In the genomic region with DNA sequence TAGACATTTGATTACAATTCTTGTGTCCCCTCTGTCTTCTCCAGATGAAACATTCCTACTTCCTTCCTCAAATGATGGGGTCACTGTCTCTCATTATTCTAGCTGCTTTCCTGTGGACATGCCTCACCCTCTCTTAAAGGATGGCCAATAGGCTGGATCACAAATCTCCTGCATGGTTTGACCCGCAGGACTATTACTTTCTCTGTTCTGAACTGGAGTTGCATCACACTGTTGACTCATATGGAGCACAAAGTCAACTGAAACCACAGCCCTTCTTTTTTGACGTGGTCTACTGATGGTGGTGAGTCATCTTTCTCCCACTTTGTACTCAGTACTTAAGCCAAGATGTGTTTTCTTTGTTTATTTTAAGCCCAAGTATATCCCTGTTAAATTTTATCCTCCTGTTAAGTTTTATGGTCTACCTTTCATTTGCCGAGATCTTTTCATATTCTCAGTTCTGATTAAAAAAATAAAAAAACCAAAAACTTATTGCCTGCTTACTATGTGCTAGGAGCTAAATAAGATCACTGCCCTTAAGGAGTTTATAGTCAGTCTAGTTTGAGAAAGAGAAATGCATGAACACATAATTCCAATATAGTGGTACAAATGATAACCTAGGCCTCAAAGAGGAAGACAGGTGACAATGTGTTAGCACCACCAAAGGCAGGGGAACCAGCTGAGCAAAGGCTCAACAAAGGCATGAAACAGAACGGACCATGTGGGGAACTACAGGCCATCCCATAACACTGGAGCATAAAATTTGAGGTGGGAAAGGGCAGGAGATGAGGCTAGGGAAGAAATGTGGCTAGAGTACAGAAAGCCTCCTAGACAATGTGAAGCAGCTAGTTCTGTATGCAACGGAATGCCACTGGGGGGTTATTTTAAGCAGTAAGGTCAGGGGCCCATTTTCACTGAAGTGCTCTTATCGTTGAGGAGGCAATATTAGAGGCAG, we compare ENCODE assay signal across 1 cellular context.
TF ChIP-seq lines count a peak whose summit lies in the region.

No MANE protein-coding gene starts in this region.

TF ChIP-seq in HepG2, 621 proteins besides CTCF, POLR2A, EP300 and RAD21 (continued from another document and continues in another):
- TF ChIP-seq, protein P1, sequence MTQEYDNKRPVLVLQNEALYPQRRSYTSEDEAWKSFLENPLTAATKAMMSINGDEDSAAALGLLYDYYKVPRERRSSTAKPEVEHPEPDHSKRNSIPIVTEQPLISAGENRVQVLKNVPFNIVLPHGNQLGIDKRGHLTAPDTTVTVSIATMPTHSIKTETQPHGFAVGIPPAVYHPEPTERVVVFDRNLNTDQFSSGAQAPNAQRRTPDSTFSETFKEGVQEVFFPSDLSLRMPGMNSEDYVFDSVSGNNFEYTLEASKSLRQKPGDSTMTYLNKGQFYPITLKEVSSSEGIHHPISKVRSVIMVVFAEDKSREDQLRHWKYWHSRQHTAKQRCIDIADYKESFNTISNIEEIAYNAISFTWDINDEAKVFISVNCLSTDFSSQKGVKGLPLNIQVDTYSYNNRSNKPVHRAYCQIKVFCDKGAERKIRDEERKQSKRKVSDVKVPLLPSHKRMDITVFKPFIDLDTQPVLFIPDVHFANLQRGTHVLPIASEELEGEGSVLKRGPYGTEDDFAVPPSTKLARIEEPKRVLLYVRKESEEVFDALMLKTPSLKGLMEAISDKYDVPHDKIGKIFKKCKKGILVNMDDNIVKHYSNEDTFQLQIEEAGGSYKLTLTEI (CRISPR knock-in tag; conservative IDR thresholded peaks at IDR 0.05) = no peak
- TF ChIP-seq PHF21A (CRISPR knock-in tag; IDR thresholded peaks at IDR 0.05) (peak; percentile 99), JUN (CRISPR knock-in tag; IDR thresholded peaks at IDR 0.05) (peak; percentile 100), SOX6 (IDR thresholded peaks at IDR 0.05) (no peak), SOX6 (CRISPR knock-in tag; IDR thresholded peaks at IDR 0.05) (peak; percentile 98), ZKSCAN5 (CRISPR knock-in tag; IDR thresholded peaks at IDR 0.05) (no peak), ZNF468 (CRISPR knock-in tag; IDR thresholded peaks at IDR 0.05) (no peak), ZNF501 (CRISPR knock-in tag; IDR thresholded peaks at IDR 0.05) (no peak), ZNF160 (CRISPR knock-in tag; IDR thresholded peaks at IDR 0.05) (peak; percentile 74; the same call in 1 of the 2 replicates), ERF (CRISPR knock-in tag; IDR thresholded peaks at IDR 0.05) (peak; percentile 91), ZNF772 (CRISPR knock-in tag; IDR thresholded peaks at IDR 0.05) (peak; percentile 86), ZNF7 (CRISPR knock-in tag; IDR thresholded peaks at IDR 0.05) (no peak), IRF9 (CRISPR knock-in tag; IDR thresholded peaks at IDR 0.05; ENCODE audit: borderline replicate concordance) (no peak), TBP (CRISPR knock-in tag; IDR thresholded peaks at IDR 0.05) (no peak), NR2F1 (CRISPR knock-in tag; IDR thresholded peaks at IDR 0.05) (peak; percentile 37 to 72; a peak in 3 of 4 replicates), HDAC2 (CRISPR knock-in tag; IDR thresholded peaks at IDR 0.05) (peak; percentile 99), E2F1 (CRISPR knock-in tag; IDR thresholded peaks at IDR 0.05) (no peak), ZSCAN31 (CRISPR knock-in tag; IDR thresholded peaks at IDR 0.05; ENCODE audit: low read depth) (peak; percentile 74; the same call in 1 of the 2 replicates), SOX5 (CRISPR knock-in tag; IDR thresholded peaks at IDR 0.05; ENCODE audit: borderline replicate concordance) (peak; percentile 95), HIC2 (CRISPR knock-in tag; IDR thresholded peaks at IDR 0.05; ENCODE audit: low read depth) (no peak; the same call in 1 of the 2 replicates), ZNF687 (CRISPR knock-in tag; IDR thresholded peaks at IDR 0.05) (no peak), SALL1 (CRISPR knock-in tag; IDR thresholded peaks at IDR 0.05) (peak; percentile 93), RFXAP (CRISPR knock-in tag; IDR thresholded peaks at IDR 0.05; ENCODE audit: borderline replicate concordance) (peak; percentile 62; the same call in 1 of the 2 replicates), FOSL2 (CRISPR knock-in tag; IDR thresholded peaks at IDR 0.05) (peak; percentile 100), ZNF496 (CRISPR knock-in tag; IDR thresholded peaks at IDR 0.05; ENCODE audit: insufficient replicate concordance) (no peak), ZMYM4 (CRISPR knock-in tag; IDR thresholded peaks at IDR 0.05) (peak; percentile 97), ZBTB25 (CRISPR knock-in tag; IDR thresholded peaks at IDR 0.05) (peak; percentile 92), ZNF276 (CRISPR knock-in tag; IDR thresholded peaks at IDR 0.05; ENCODE audit: low read depth) (no peak), ZNF460 (CRISPR knock-in tag; IDR thresholded peaks at IDR 0.05; ENCODE audit: borderline replicate concordance) (no peak; the same call in 1 of the 2 replicates), TEAD3 (CRISPR knock-in tag; optimal IDR thresholded peaks at IDR 0.05; ENCODE audit: borderline replicate concordance) (peak; percentile 55), ZNF605 (CRISPR knock-in tag; IDR thresholded peaks at IDR 0.05) (peak; percentile 8; the same call in 1 of the 2 replicates), TAF15 (IDR thresholded peaks at IDR 0.05; ENCODE audit: low read depth, low read length, poor library complexity, severe bottlenecking) (no peak), AHR (CRISPR knock-in tag; IDR thresholded peaks at IDR 0.05) (no peak; the same call in 1 of the 2 replicates), TCF7 (IDR thresholded peaks at IDR 0.05; ENCODE audit: low read depth) (peak; percentile 96)
- TF ChIP-seq, protein P2, sequence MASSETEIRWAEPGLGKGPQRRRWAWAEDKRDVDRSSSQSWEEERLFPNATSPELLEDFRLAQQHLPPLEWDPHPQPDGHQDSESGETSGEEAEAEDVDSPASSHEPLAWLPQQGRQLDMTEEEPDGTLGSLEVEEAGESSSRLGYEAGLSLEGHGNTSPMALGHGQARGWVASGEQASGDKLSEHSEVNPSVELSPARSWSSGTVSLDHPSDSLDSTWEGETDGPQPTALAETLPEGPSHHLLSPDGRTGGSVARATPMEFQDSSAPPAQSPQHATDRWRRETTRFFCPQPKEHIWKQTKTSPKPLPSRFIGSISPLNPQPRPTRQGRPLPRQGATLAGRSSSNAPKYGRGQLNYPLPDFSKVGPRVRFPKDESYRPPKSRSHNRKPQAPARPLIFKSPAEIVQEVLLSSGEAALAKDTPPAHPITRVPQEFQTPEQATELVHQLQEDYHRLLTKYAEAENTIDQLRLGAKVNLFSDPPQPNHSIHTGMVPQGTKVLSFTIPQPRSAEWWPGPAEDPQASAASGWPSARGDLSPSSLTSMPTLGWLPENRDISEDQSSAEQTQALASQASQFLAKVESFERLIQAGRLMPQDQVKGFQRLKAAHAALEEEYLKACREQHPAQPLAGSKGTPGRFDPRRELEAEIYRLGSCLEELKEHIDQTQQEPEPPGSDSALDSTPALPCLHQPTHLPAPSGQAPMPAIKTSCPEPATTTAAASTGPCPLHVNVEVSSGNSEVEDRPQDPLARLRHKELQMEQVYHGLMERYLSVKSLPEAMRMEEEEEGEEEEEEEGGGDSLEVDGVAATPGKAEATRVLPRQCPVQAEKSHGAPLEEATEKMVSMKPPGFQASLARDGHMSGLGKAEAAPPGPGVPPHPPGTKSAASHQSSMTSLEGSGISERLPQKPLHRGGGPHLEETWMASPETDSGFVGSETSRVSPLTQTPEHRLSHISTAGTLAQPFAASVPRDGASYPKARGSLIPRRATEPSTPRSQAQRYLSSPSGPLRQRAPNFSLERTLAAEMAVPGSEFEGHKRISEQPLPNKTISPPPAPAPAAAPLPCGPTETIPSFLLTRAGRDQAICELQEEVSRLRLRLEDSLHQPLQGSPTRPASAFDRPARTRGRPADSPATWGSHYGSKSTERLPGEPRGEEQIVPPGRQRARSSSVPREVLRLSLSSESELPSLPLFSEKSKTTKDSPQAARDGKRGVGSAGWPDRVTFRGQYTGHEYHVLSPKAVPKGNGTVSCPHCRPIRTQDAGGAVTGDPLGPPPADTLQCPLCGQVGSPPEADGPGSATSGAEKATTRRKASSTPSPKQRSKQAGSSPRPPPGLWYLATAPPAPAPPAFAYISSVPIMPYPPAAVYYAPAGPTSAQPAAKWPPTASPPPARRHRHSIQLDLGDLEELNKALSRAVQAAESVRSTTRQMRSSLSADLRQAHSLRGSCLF (CRISPR knock-in tag; IDR thresholded peaks at IDR 0.05; ENCODE audit: borderline replicate concordance) = no peak
- TF ChIP-seq, protein P3, sequence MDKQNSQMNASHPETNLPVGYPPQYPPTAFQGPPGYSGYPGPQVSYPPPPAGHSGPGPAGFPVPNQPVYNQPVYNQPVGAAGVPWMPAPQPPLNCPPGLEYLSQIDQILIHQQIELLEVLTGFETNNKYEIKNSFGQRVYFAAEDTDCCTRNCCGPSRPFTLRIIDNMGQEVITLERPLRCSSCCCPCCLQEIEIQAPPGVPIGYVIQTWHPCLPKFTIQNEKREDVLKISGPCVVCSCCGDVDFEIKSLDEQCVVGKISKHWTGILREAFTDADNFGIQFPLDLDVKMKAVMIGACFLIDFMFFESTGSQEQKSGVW (CRISPR knock-in tag; IDR thresholded peaks at IDR 0.05; ENCODE audit: borderline replicate concordance) = no peak
